33 cellular contexts compared by ENCODE assay signal in genomic region chr20:3692706-3693294, GRCh38. TPM values are rescaled to one million over a fixed set of nuclear protein-coding genes. Genes with fewer than 3 reads are reported as not detected.
"Had no signal": no experiment of that assay in that cellular context is flagged by ENCODE, and none has a peak within 500 bp of the region (broad histone marks: within the 10 kb centered on the region; RNA-seq: fewer than 3 reads in every experiment).

No MANE protein-coding gene starts in this region.

- H3K27me3 Mint-ChIP-seq: stimulated activated naive B cell treated with anti-CD40 and anti-IgM and Interleukin-4, amounts not matched to agents 10 μg/mL and 1 μg/mL and 100 μg/mL, for 72 hours; stimulated activated naive CD8-positive, alpha-beta T cell treated with anti-CD3 and anti-CD28 coated beads, Interleukin-15, Interleukin-2, amounts not matched to agents 100 ng/mL and 50 ng/mL, for 24 hours had no signal

- DNase-seq: dermis blood vessel endothelial cell; effector memory CD4-positive, alpha-beta T cell; foreskin keratinocyte; left colon; left ventricle myocardium inferior; lower lobe of right lung; naive B cell; small intestine; stimulated activated CD4-positive, alpha-beta T cell treated with anti-CD3 and anti-CD28 coated beads, Interleukin-15, amount 100 ng/mL, for 24 hours; stimulated activated CD4-positive, alpha-beta T cell treated with anti-CD3 and anti-CD28 coated beads, Interleukin-2, amount 100 ng/mL, for 48 hours; stimulated activated naive B cell treated with anti-CD40 and anti-IgM and Interleukin-4, amounts not matched to agents 10 μg/mL and 1 μg/mL and 100 μg/mL, for 72 hours; upper lobe of left lung had no signal

- H3K36me3 Mint-ChIP-seq: naive B cell; natural killer cell treated with Interleukin-12 subunit alpha and Interleukin-12 subunit beta and Interleukin-15 and Interleukin-18, amount 100 ng/mL, for 72 hours; stimulated activated naive B cell treated with anti-CD40 and anti-IgM and Interleukin-4, amounts not matched to agents 10 μg/mL and 1 μg/mL and 100 μg/mL, for 72 hours had no signal

- H2AFZ ChIP-seq: hepatocyte had no signal

- FAIRE-seq: endothelial cell of umbilical vein, islet of Langerhans, small intestine, urothelium cell line had no signal

- H3K4me1 ChIP-seq: foreskin keratinocyte, heart left ventricle, lower lobe of right lung, prostate gland, upper lobe of left lung had no signal

- H3K27me3 ChIP-seq: esophagus muscularis mucosa, gastroesophageal sphincter, heart left ventricle, hepatocyte, tibial nerve, upper lobe of left lung had no signal

- ATAC-seq: foreskin keratinocyte; gastroesophageal sphincter; heart left ventricle; left colon; lower lobe of right lung; natural killer cell treated with Interleukin-12 subunit alpha and Interleukin-12 subunit beta and Interleukin-15 and Interleukin-18, amount 100 ng/mL, for 72 hours; right cardiac atrium; stimulated activated naive B cell treated with anti-CD40 and anti-IgM and Interleukin-4, amounts not matched to agents 10 μg/mL and 1 μg/mL and 100 μg/mL, for 72 hours had no signal

- H3K4me2 ChIP-seq: hepatocyte had no signal

- H3K36me3 ChIP-seq: esophagus muscularis mucosa, gastroesophageal sphincter, left ventricle myocardium inferior, lower lobe of right lung, prostate gland, thoracic aorta, tibial nerve, upper lobe of left lung had no signal

- H3K4me3 ChIP-seq: coronary artery, esophagus muscularis mucosa, gastroesophageal sphincter, heart left ventricle, hepatocyte, left ventricle myocardium inferior, lower lobe of right lung, prostate gland, thoracic aorta, tibial nerve, upper lobe of left lung had no signal

- H3K27ac Mint-ChIP-seq: naive B cell; natural killer cell treated with Interleukin-12 subunit alpha and Interleukin-12 subunit beta and Interleukin-15 and Interleukin-18, amount 100 ng/mL, for 72 hours; stimulated activated naive B cell treated with anti-CD40 and anti-IgM and Interleukin-4, amounts not matched to agents 10 μg/mL and 1 μg/mL and 100 μg/mL, for 72 hours; stimulated activated naive CD8-positive, alpha-beta T cell treated with anti-CD3 and anti-CD28 coated beads, Interleukin-15, Interleukin-2, amounts not matched to agents 100 ng/mL and 50 ng/mL, for 24 hours had no signal

- H3K27ac ChIP-seq: coronary artery, esophagus muscularis mucosa, foreskin keratinocyte, gastroesophageal sphincter, heart left ventricle, hepatocyte, left ventricle myocardium inferior, lower lobe of right lung, prostate gland, thoracic aorta, tibial nerve, upper lobe of left lung had no signal

- H3K4me3 Mint-ChIP-seq: natural killer cell treated with Interleukin-12 subunit alpha and Interleukin-12 subunit beta and Interleukin-15 and Interleukin-18, amount 100 ng/mL, for 72 hours; neural crest cell; stimulated activated naive B cell treated with anti-CD40 and anti-IgM and Interleukin-4, amounts not matched to agents 10 μg/mL and 1 μg/mL and 100 μg/mL, for 72 hours; stimulated activated naive CD8-positive, alpha-beta T cell treated with anti-CD3 and anti-CD28 coated beads, Interleukin-15, Interleukin-2, amounts not matched to agents 100 ng/mL and 50 ng/mL, for 24 hours had no signal

- H3K4me1 Mint-ChIP-seq: stimulated activated naive B cell treated with anti-CD40 and anti-IgM and Interleukin-4, amounts not matched to agents 10 μg/mL and 1 μg/mL and 100 μg/mL, for 72 hours had no signal

- H3K79me2 ChIP-seq: hepatocyte had no signal

- H3K9me3 ChIP-seq: lower lobe of right lung, prostate gland, thoracic aorta had no signal

- H3K9me3 Mint-ChIP-seq: natural killer cell treated with Interleukin-12 subunit alpha and Interleukin-12 subunit beta and Interleukin-15 and Interleukin-18, amount 100 ng/mL, for 72 hours; neural crest cell; stimulated activated naive CD8-positive, alpha-beta T cell treated with anti-CD3 and anti-CD28 coated beads, Interleukin-15, Interleukin-2, amounts not matched to agents 100 ng/mL and 50 ng/mL, for 24 hours had no signal

RNA-seq across cellular contexts. Expression of gene ADAM33, which starts 11.0 kb away (rescaled TPM):
- total RNA-seq: epithelial cell of proximal tubule; foreskin keratinocyte; natural killer cell treated with Interleukin-12 subunit alpha and Interleukin-12 subunit beta and Interleukin-15 and Interleukin-18, amount 100 ng/mL, for 72 hours had no signal
- polyA plus RNA-seq: foreskin keratinocyte had no signal

RNA-seq across cellular contexts. Expression of gene SIGLEC1, which starts 19.6 kb away (rescaled TPM):
- total RNA-seq: dermis blood vessel endothelial cell, endothelial cell of umbilical vein, epithelial cell of proximal tubule, fibroblast of lung, foreskin keratinocyte, kidney epithelial cell, neural crest cell had no signal
- polyA plus RNA-seq: endothelial cell of umbilical vein, fibroblast of lung, foreskin keratinocyte had no signal

RNA-seq across cellular contexts. Expression of gene GFRA4, which starts 29.6 kb away (rescaled TPM):
- total RNA-seq: dermis blood vessel endothelial cell; endothelial cell of umbilical vein; epithelial cell of proximal tubule; esophagus muscularis mucosa; fibroblast of lung; foreskin keratinocyte; gastroesophageal sphincter; heart left ventricle; hepatocyte; kidney epithelial cell; left colon; left ventricle myocardium inferior; lower lobe of right lung; mesenteric fat pad; mononuclear cell; natural killer cell treated with Interleukin-12 subunit alpha and Interleukin-12 subunit beta and Interleukin-15 and Interleukin-18, amount 100 ng/mL, for 72 hours; neural crest cell; osteocyte; prostate gland; right cardiac atrium; thoracic aorta; tibial nerve; upper lobe of left lung had no signal
- polyA plus RNA-seq: endothelial cell of umbilical vein, fibroblast of lung, foreskin keratinocyte, heart left ventricle, hepatocyte, right cardiac atrium, small intestine had no signal

RNA-seq across cellular contexts. Expression of gene HSPA12B, which starts 39.7 kb away (rescaled TPM):
- total RNA-seq: epithelial cell of proximal tubule; mononuclear cell; natural killer cell treated with Interleukin-12 subunit alpha and Interleukin-12 subunit beta and Interleukin-15 and Interleukin-18, amount 100 ng/mL, for 72 hours; osteocyte had no signal
